Comparison of ENCODE assay signal across 31 cellular contexts in genomic region chr10:123619067-123619855, GRCh38. TPM values are rescaled to one million over a fixed set of nuclear protein-coding genes. Genes with fewer than 3 reads are reported as not detected.
"Had no signal": no experiment of that assay in that cellular context is flagged by ENCODE, and none has a peak within 500 bp of the region (broad histone marks: within the 10 kb centered on the region; RNA-seq: fewer than 3 reads in every experiment).

No MANE protein-coding gene starts in this region.

- H3K4me3 Mint-ChIP-seq: stimulated activated effector memory CD8-positive, alpha-beta T cell treated with anti-CD3 and anti-CD28 coated beads, Interleukin-12 subunit alpha, Interleukin-12 subunit beta, amount 100 ng/mL, for 72 hours; stimulated activated memory B cell treated with anti-CD40 and anti-IgM and Interleukin-4, amounts not matched to agents 10 μg/mL and 1 μg/mL and 100 μg/mL, for 72 hours; stimulated activated naive B cell treated with anti-CD40 and anti-IgM and Interleukin-4, amounts not matched to agents 10 μg/mL and 1 μg/mL and 100 μg/mL, for 72 hours; stimulated activated naive CD8-positive, alpha-beta T cell treated with anti-CD3 and anti-CD28 coated beads, Interleukin-15, amount 100 ng/mL, for 72 hours; stimulated activated naive CD8-positive, alpha-beta T cell treated with anti-CD3 and anti-CD28 coated beads, Interleukin-15, Interleukin-2, amounts not matched to agents 100 ng/mL and 50 ng/mL, for 24 hours; type B pancreatic cell had no signal

- H3K9me3 Mint-ChIP-seq: stimulated activated effector memory CD8-positive, alpha-beta T cell treated with anti-CD3 and anti-CD28 coated beads, Interleukin-12 subunit alpha, Interleukin-12 subunit beta, amount 100 ng/mL, for 72 hours; stimulated activated naive B cell treated with anti-CD40 and anti-IgM and Interleukin-4, amounts not matched to agents 10 μg/mL and 1 μg/mL and 100 μg/mL, for 72 hours; stimulated activated naive CD8-positive, alpha-beta T cell treated with anti-CD3 and anti-CD28 coated beads, Interleukin-15, Interleukin-2, amounts not matched to agents 100 ng/mL and 50 ng/mL, for 24 hours; type B pancreatic cell had no signal

- ATAC-seq: stimulated activated effector memory CD8-positive, alpha-beta T cell treated with anti-CD3 and anti-CD28 coated beads, Interleukin-12 subunit alpha, Interleukin-12 subunit beta, amount 100 ng/mL, for 72 hours; stimulated activated memory B cell treated with anti-CD40 and anti-IgM and Interleukin-4, amounts not matched to agents 10 μg/mL and 1 μg/mL and 100 μg/mL, for 72 hours; stimulated activated naive B cell treated with anti-CD40 and anti-IgM and Interleukin-4, amounts not matched to agents 10 μg/mL and 1 μg/mL and 100 μg/mL, for 72 hours; stimulated activated naive CD8-positive, alpha-beta T cell treated with anti-CD3 and anti-CD28 coated beads, Interleukin-15, amount 100 ng/mL, for 72 hours; stimulated activated naive CD8-positive, alpha-beta T cell treated with anti-CD3 and anti-CD28 coated beads, Interleukin-15, Interleukin-2, amounts not matched to agents 100 U/mL and 50 U/mL, for 24 hours; upper lobe of right lung had no signal

- H3K4me1 Mint-ChIP-seq: stimulated activated effector memory CD8-positive, alpha-beta T cell treated with anti-CD3 and anti-CD28 coated beads, Interleukin-12 subunit alpha, Interleukin-12 subunit beta, amount 100 ng/mL, for 72 hours; stimulated activated memory B cell treated with anti-CD40 and anti-IgM and Interleukin-4, amounts not matched to agents 10 μg/mL and 1 μg/mL and 100 μg/mL, for 72 hours; stimulated activated naive B cell treated with anti-CD40 and anti-IgM and Interleukin-4, amounts not matched to agents 10 μg/mL and 1 μg/mL and 100 μg/mL, for 72 hours; stimulated activated naive CD8-positive, alpha-beta T cell treated with anti-CD3 and anti-CD28 coated beads, Interleukin-15, amount 100 ng/mL, for 72 hours had no signal

- H3K36me3 ChIP-seq: stomach, suprapubic skin, thoracic aorta, thyroid gland, tibial artery, tibial nerve, transverse colon, upper lobe of left lung, upper lobe of right lung, uterus, vagina had no signal

- H3K4me1 ChIP-seq: stomach, suprapubic skin, testis, thyroid gland, tibial artery, tibial nerve, transverse colon, upper lobe of left lung, upper lobe of right lung, uterus, vagina had no signal

- H3K36me3 Mint-ChIP-seq: stimulated activated effector memory CD8-positive, alpha-beta T cell treated with anti-CD3 and anti-CD28 coated beads, Interleukin-12 subunit alpha, Interleukin-12 subunit beta, amount 100 ng/mL, for 72 hours; stimulated activated memory B cell treated with anti-CD40 and anti-IgM and Interleukin-4, amounts not matched to agents 10 μg/mL and 1 μg/mL and 100 μg/mL, for 72 hours; stimulated activated naive B cell treated with anti-CD40 and anti-IgM and Interleukin-4, amounts not matched to agents 10 μg/mL and 1 μg/mL and 100 μg/mL, for 72 hours; type B pancreatic cell had no signal

- DNase-seq: stimulated activated CD4-positive, alpha-beta T cell treated with anti-CD3 and anti-CD28 coated beads, Interleukin-2, amount 100 ng/mL, for 48 hours; stimulated activated CD4-positive, alpha-beta T cell treated with anti-CD3 and anti-CD28 coated beads, Interleukin-4, amount 100 ng/mL, for 1 hour; stimulated activated CD4-positive, alpha-beta T cell treated with anti-CD3 and anti-CD28 coated beads, Interleukin-4, amount 100 ng/mL, for 24 hours; stimulated activated CD4-positive, alpha-beta T cell treated with anti-CD3 and anti-CD28 coated beads, Interleukin-4, amount 100 ng/mL, for 4 hours; stimulated activated CD8-positive, alpha-beta memory T cell treated with anti-CD3 and anti-CD28 coated beads, Interleukin-4, amount 100 ng/mL, for 48 hours; stimulated activated naive B cell treated with anti-CD40 and anti-IgM and Interleukin-4, amounts not matched to agents 10 μg/mL and 1 μg/mL and 100 μg/mL, for 72 hours; stimulated activated naive CD4-positive, alpha-beta T cell; stimulated activated naive CD4-positive, alpha-beta T cell treated with Interleukin-2 at 50 U/mL for 16 hours; stimulated activated naive CD8-positive, alpha-beta T cell treated with anti-CD3 and anti-CD28 coated beads, Interleukin-15, amount 100 ng/mL, for 72 hours; stimulated activated naive CD8-positive, alpha-beta T cell treated with anti-CD3 and anti-CD28 coated beads, Interleukin-15, Interleukin-2, amounts not matched to agents 100 U/mL and 50 U/mL, for 24 hours; stomach; substantia nigra; testis; thyroid gland; tibial artery; transverse colon; trophoblast cell; upper lobe of left lung; upper lobe of right lung; uterus had no signal

- H3K27ac Mint-ChIP-seq: stimulated activated effector memory CD8-positive, alpha-beta T cell treated with anti-CD3 and anti-CD28 coated beads, Interleukin-12 subunit alpha, Interleukin-12 subunit beta, amount 100 ng/mL, for 72 hours; stimulated activated memory B cell treated with anti-CD40 and anti-IgM and Interleukin-4, amounts not matched to agents 10 μg/mL and 1 μg/mL and 100 μg/mL, for 72 hours; stimulated activated naive B cell treated with anti-CD40 and anti-IgM and Interleukin-4, amounts not matched to agents 10 μg/mL and 1 μg/mL and 100 μg/mL, for 72 hours; stimulated activated naive CD8-positive, alpha-beta T cell treated with anti-CD3 and anti-CD28 coated beads, Interleukin-15, Interleukin-2, amounts not matched to agents 100 ng/mL and 50 ng/mL, for 24 hours; type B pancreatic cell had no signal

- H3K4me3 ChIP-seq: stomach, suprapubic skin, testis, thoracic aorta, thyroid gland, tibial artery, tibial nerve, transverse colon, upper lobe of left lung, upper lobe of right lung, uterus, vagina had no signal

- H3K9me3 ChIP-seq: stomach, suprapubic skin, testis, thoracic aorta, thyroid gland, tibial artery, tibial nerve, transverse colon, upper lobe of left lung, upper lobe of right lung, uterus, vagina had no signal

- H3K27me3 ChIP-seq: testis, thyroid gland, tibial artery, tibial nerve, upper lobe of left lung, upper lobe of right lung, uterus, vagina had no signal

- H3K27ac ChIP-seq: stomach, suprapubic skin, testis, thoracic aorta, thyroid gland, tibial artery, tibial nerve, transverse colon, upper lobe of left lung, upper lobe of right lung, uterus, vagina had no signal

RNA-seq across cellular contexts. Expression of gene GPR26, which starts 46.9 kb away (rescaled TPM):
- total RNA-seq: stomach, subcutaneous adipose tissue, suprapubic skin, thoracic aorta, thyroid gland, tibial nerve, transverse colon, upper lobe of left lung, upper lobe of right lung, ureter, urinary bladder, uterus, vagina had no signal
- polyA plus RNA-seq: stomach, urinary bladder had no signal
